In genomic region chrX:109840585-109840984, GRCh38 we compare ENCODE assay signal across 8 cellular contexts.
DNase-seq lines count a peak whose midpoint lies in the region; ATAC-seq, FAIRE-seq and TF ChIP-seq lines count a peak whose summit lies in the region.

No MANE protein-coding gene starts in this region.

- no peaks in the 10 kb centered on the region for H3K27me3 Mint-ChIP-seq in Calu3 (ENCODE audit: unreplicated experiment)

- H3K27ac ChIP-seq in endothelial cell of umbilical vein (ENCODE audit: insufficient read depth, low read depth, low read length): no peak overlapping the region

- H4K20me1 ChIP-seq in endothelial cell of umbilical vein (replicated peaks; ENCODE audit: control insufficient read depth, extremely low read depth, insufficient read depth, low read length): no peaks in the 10 kb centered on the region

- H3K27ac Mint-ChIP-seq in Calu3 (ENCODE audit: unreplicated experiment): no peak overlapping the region

- dilution Hi-C loops in endothelial cell of umbilical vein (cut with MboI; ENCODE audit: extremely low pct_ligation_motif_present, low sequenced_read_pairs): no loop called here

- no peaks in the 10 kb centered on the region for H3K36me3 Mint-ChIP-seq in Calu3 (ENCODE audit: insufficient read depth, unreplicated experiment)

- no peak overlapping the region for H3K9ac ChIP-seq in endothelial cell of umbilical vein (replicated peaks; ENCODE audit: extremely low read depth, insufficient read depth, low read length)

- BruUV-seq in Calu3 (replicated peaks; lab: Mats Ljungman, UMichigan) (no TSS peak), endothelial cell of umbilical vein (replicated peaks; lab: Mats Ljungman, UMichigan) (no TSS peak)

- no peaks in the 10 kb centered on the region for H3K9me3 ChIP-seq in endothelial cell of umbilical vein (replicated peaks; ENCODE audit: control insufficient read depth, insufficient read depth, low read length)

- H3K4me2 ChIP-seq in endothelial cell of umbilical vein (ENCODE audit: insufficient read depth, low read length): no peak overlapping the region

- H2AFZ ChIP-seq in endothelial cell of umbilical vein (ENCODE audit: low read depth, low read length): no peak overlapping the region

- no peaks in the 10 kb centered on the region for H3K4me1 Mint-ChIP-seq in Calu3 (ENCODE audit: low read depth, unreplicated experiment)

- no peak overlapping the region for H3K4me3 Mint-ChIP-seq in Calu3 (ENCODE audit: low read depth, unreplicated experiment)

- CTCF ChIA-PET in Calu3 (lab: Charles Lee) (interaction anchor here (1.0 to 1.5 kb wide), 4 partner anchors 10 to 128 kb away, joined by 3 to 8 read pairs (median 4); no protein-coding TSS in a partner anchor), endothelial cell of umbilical vein (lab: Charles Lee) (interaction anchor here (1.0 to 1.2 kb wide), 2 partner anchors 11 to 16 kb away, joined by 3 to 4 read pairs; no protein-coding TSS in a partner anchor)

- no peaks in the 10 kb centered on the region for H3K9me1 ChIP-seq in endothelial cell of umbilical vein (replicated peaks; ENCODE audit: control insufficient read depth, extremely low read depth, insufficient read depth, low read length)

- TF ChIP-seq POLR2A in endothelial cell of umbilical vein (IDR thresholded peaks at IDR 0.05; ENCODE audit: low read depth, low read length): no peak

- intact Hi-C loops in Calu3 (cut with micrococcal nuclease; ENCODE audit: unreplicated experiment): no loop called here
- intact Hi-C loops in endothelial cell of umbilical vein (cut with micrococcal nuclease): no loop called here

- no peaks in the 10 kb centered on the region for H3K36me3 ChIP-seq in endothelial cell of umbilical vein (ENCODE audit: control insufficient read depth in 2 of 2, extremely low read depth in 1 of 2, insufficient read depth in 2 of 2, low read length in 2 of 2)

- no peak overlapping the region for H3K4me3 ChIP-seq in endothelial cell of umbilical vein (replicated peaks in 1 of 3; ENCODE audit: insufficient read depth in 1 of 3, low read depth in 1 of 3, low read length in 3 of 3)

- no peaks in the 10 kb centered on the region for H3K27me3 ChIP-seq in endothelial cell of umbilical vein (ENCODE audit: control insufficient read depth in 2 of 2, insufficient read depth in 2 of 2, low read length in 2 of 2)

- H3K4me1 ChIP-seq in endothelial cell of umbilical vein (ENCODE audit: control insufficient read depth, extremely low read depth, insufficient read depth, low read length): no peaks in the 10 kb centered on the region

- ATAC-seq in GM18511 (IDR thresholded peaks at IDR 0.05; ENCODE audit: unreplicated experiment): no peak

- TF ChIP-seq CTCF in Calu3 (IDR thresholded peaks at IDR 0.05; ENCODE audit: unreplicated experiment): no peak
- no peak for TF ChIP-seq CTCF in endothelial cell of umbilical vein (IDR thresholded peaks at IDR 0.05; ENCODE audit: extremely low read depth in 1 of 2, insufficient read depth in 1 of 2, low read depth in 1 of 2, low read length in 2 of 2)

- no peaks in the 10 kb centered on the region for H3K79me2 ChIP-seq in endothelial cell of umbilical vein (ENCODE audit: control insufficient read depth, insufficient read depth, low read length)

- DNase-seq in Calu3: peak; percentile 35
- DNase-seq in NOMO-1 (lab: John Stamatoyannopoulos, UW; ENCODE audit: unreplicated experiment in 2 of 2): peak; percentile 55 to 83
- DNase-seq in endothelial cell of umbilical vein (ENCODE audit: low read depth, low spot score): no peak
- peak; percentile 3 for DNase-seq in occipital lobe (lab: John Stamatoyannopoulos, UW)
- DNase-seq in NCI-H2227 (lab: John Stamatoyannopoulos, UW; ENCODE audit: unreplicated experiment): no peak
- DNase-seq in NCI-H1092 (lab: John Stamatoyannopoulos, UW): no peak
- no peak for DNase-seq in cerebellar nuclear complex (lab: John Stamatoyannopoulos, UW)

- FAIRE-seq in endothelial cell of umbilical vein (lab: Jason Lieb, UNC): no peak

- POLR2A ChIA-PET in endothelial cell of umbilical vein (lab: Charles Lee): no interaction called here

- no peaks in the 10 kb centered on the region for H3K9me3 Mint-ChIP-seq in Calu3 (ENCODE audit: low read depth, unreplicated experiment)

TF ChIP-seq in endothelial cell of umbilical vein, 7 proteins besides CTCF, POLR2A, EP300 and RAD21:
- TF ChIP-seq MYC (IDR thresholded peaks at IDR 0.05; ENCODE audit: low read depth, low read length): no peak
- TF ChIP-seq POLR2AphosphoS5 (IDR thresholded peaks at IDR 0.05; ENCODE audit: insufficient read depth, low read depth, low read length): no peak
- no peak for TF ChIP-seq GATA2 (IDR thresholded peaks at IDR 0.05; ENCODE audit: insufficient read depth, insufficient read length, low read depth, low read length)
- TF ChIP-seq FOS (IDR thresholded peaks at IDR 0.05; ENCODE audit: borderline replicate concordance, insufficient read depth, low read length): peak; percentile 27

Comparison
In these comparisons a context has a peak if more than half of its experiments do, and no peak if none do; other contexts are left out.
1. DNase-seq: peak in Calu3 (single experiment), NOMO-1 (2 of 2) and occipital lobe (single experiment); none in endothelial cell of umbilical vein (single experiment), NCI-H2227 (single experiment), NCI-H1092 (single experiment) and cerebellar nuclear complex (0 of 2).